ENCODE assay signal across 8 cellular contexts in genomic region chr19:55486971-55487883, GRCh38. TPM values are rescaled to one million over a fixed set of nuclear protein-coding genes. Genes with fewer than 3 reads are reported as not detected.
DNase-seq lines count a peak whose midpoint lies in the region; ATAC-seq and TF ChIP-seq lines count a peak whose summit lies in the region.

No MANE protein-coding gene starts in this region.

- ATAC-seq in heart left ventricle: peak; percentile 46 to 77 (median 64)
- no peak for ATAC-seq in HG03196 (IDR thresholded peaks at IDR 0.05; ENCODE audit: unreplicated experiment)

- no peaks in the 10 kb centered on the region for H3K27me3 ChIP-seq in CD8-positive, alpha-beta memory T cell (ENCODE audit: insufficient read depth, low read length, poor library complexity, severe bottlenecking)
- H3K27me3 ChIP-seq in heart left ventricle: peaks cover 0 to 6% (median 0%) of the 10 kb centered on the region in 9 donors
- no peaks in the 10 kb centered on the region for H3K27me3 ChIP-seq in sigmoid colon

- H3K27ac ChIP-seq in CD8-positive, alpha-beta memory T cell (ENCODE audit: low read depth, low read length): peak overlapping the region; percentile 57
- H3K27ac ChIP-seq in heart left ventricle (peak overlapping the region; percentile 65 to 98 (median 86)), sigmoid colon (peak overlapping the region; percentile 94 to 99 (median 96))

- H3K36me3 ChIP-seq in CD8-positive, alpha-beta memory T cell (ENCODE audit: insufficient read depth, low read length): no peaks in the 10 kb centered on the region
- peaks cover 0 to 12% (median 6%) of the 10 kb centered on the region in 9 donors for H3K36me3 ChIP-seq in heart left ventricle
- peaks cover 0 to 15% (median 11%) of the 10 kb centered on the region in 4 donors for H3K36me3 ChIP-seq in sigmoid colon

- CTCF ChIA-PET in CD8-positive, alpha-beta memory T cell (lab: Charles Lee): interaction anchor here (1.0 to 6.4 kb wide), 2 partner anchors 17 to 19 kb away, joined by 8 to 34 read pairs; no protein-coding TSS in a partner anchor

- peaks cover 1 to 7% of the 10 kb centered on the region in 2 donors for H3K27me3 Mint-ChIP-seq in CD8-positive, alpha-beta memory T cell
- no peaks in the 10 kb centered on the region for H3K27me3 Mint-ChIP-seq in activated naive CD8-positive, alpha-beta T cell

- 20 to 41% (median 37%) methylated on average over 9 to 26 of the region's 26 CpGs for WGBS in heart left ventricle, 4 donors
- 35 to 54% methylated on average over 26 of the region's 26 CpGs for WGBS in sigmoid colon, 2 donors

- POLR2A ChIA-PET in CD8-positive, alpha-beta memory T cell (lab: Charles Lee): interaction anchor here (0.7 kb wide), 1 partner anchor 11 kb away, joined by 3 read pairs; no protein-coding TSS in a partner anchor

- no peaks in the 10 kb centered on the region for H3K9me3 ChIP-seq in CD8-positive, alpha-beta memory T cell (ENCODE audit: low read length)
- no peaks in the 10 kb centered on the region for H3K9me3 ChIP-seq in heart left ventricle
- H3K9me3 ChIP-seq in sigmoid colon: no peaks in the 10 kb centered on the region

- H3K4me1 ChIP-seq in CD8-positive, alpha-beta memory T cell (ENCODE audit: insufficient read depth, low read length): peaks cover 10% of the 10 kb centered on the region
- H3K4me1 ChIP-seq in heart left ventricle (peaks cover 7 to 65% (median 41%) of the 10 kb centered on the region in 12 donors), sigmoid colon (peaks cover 0 to 83% (median 82%) of the 10 kb centered on the region in 4 donors)

- no peaks in the 10 kb centered on the region for H3K9me3 Mint-ChIP-seq in CD8-positive, alpha-beta memory T cell
- no peaks in the 10 kb centered on the region for H3K9me3 Mint-ChIP-seq in activated naive CD8-positive, alpha-beta T cell (ENCODE audit: low read depth)

- TF ChIP-seq CTCF in heart left ventricle (IDR thresholded peaks at IDR 0.05) (no peak), sigmoid colon (IDR thresholded peaks at IDR 0.05) (no peak)

- intact Hi-C loops in heart left ventricle (cut with DNase I): no loop called here
- intact Hi-C loops in sigmoid colon (cut with DNase I): no loop called here

- peaks cover 5 to 26% (median 9%) of the 10 kb centered on the region in 3 donors for H3K4me1 Mint-ChIP-seq in CD8-positive, alpha-beta memory T cell
- peaks cover 13% of the 10 kb centered on the region for H3K4me1 Mint-ChIP-seq in activated naive CD8-positive, alpha-beta T cell (ENCODE audit: low read depth)

- DNase-seq in CD8-positive, alpha-beta memory T cell: no peak
- peak; percentile 99 for DNase-seq in NCI-H226
- peak; percentile 70 to 87 (median 82) for DNase-seq in heart left ventricle
- DNase-seq in sigmoid colon: peak; percentile 93
- DNase-seq in NCI-H1105 treated with DMSO at 0.1 percent for 48 hours (lab: John Stamatoyannopoulos, UW): no peak
- DNase-seq in effector CD4-positive, alpha-beta T cell: no peak

- H3K36me3 Mint-ChIP-seq in CD8-positive, alpha-beta memory T cell: peaks cover 0 to 5% (median 0%) of the 10 kb centered on the region in 3 donors
- H3K36me3 Mint-ChIP-seq in activated naive CD8-positive, alpha-beta T cell: no peaks in the 10 kb centered on the region

- no peak for TF ChIP-seq EP300 in sigmoid colon (IDR thresholded peaks at IDR 0.05)

- H3K4me3 ChIP-seq in CD8-positive, alpha-beta memory T cell (ENCODE audit: low read length): no peak overlapping the region
- peak overlapping the region in 8 of 12 donors; percentile 5 to 38 (median 23) for H3K4me3 ChIP-seq in heart left ventricle
- H3K4me3 ChIP-seq in sigmoid colon: peak overlapping the region in 3 of 4 donors; percentile 40 to 48 (median 43)

- TF ChIP-seq POLR2A in heart left ventricle (IDR thresholded peaks at IDR 0.05) (no peak), sigmoid colon (IDR thresholded peaks at IDR 0.05) (no peak)

- peak overlapping the region; percentile 3 to 86 (median 58) for H3K27ac Mint-ChIP-seq in CD8-positive, alpha-beta memory T cell
- peak overlapping the region; percentile 61 for H3K27ac Mint-ChIP-seq in activated naive CD8-positive, alpha-beta T cell

- H3K4me3 Mint-ChIP-seq in CD8-positive, alpha-beta memory T cell: peak overlapping the region in 5 of 7 donors; percentile 19 to 83 (median 48)
- H3K4me3 Mint-ChIP-seq in activated naive CD8-positive, alpha-beta T cell: peak overlapping the region; percentile 10

RNA-seq across cellular contexts. Expression of gene SSC5D, which starts 1.0 kb away (rescaled TPM):
- 1 to 10 TPM in 1 of 2 experiments, under 1 TPM in 1; 0.35 to 1.2 TPM for total RNA-seq in CD8-positive, alpha-beta memory T cell
- not detected for polyA plus RNA-seq in CD8-positive, alpha-beta memory T cell
- 1 to 10 TPM in 8 of 9 donors, under 1 TPM in 1; 1.00 to 6.2 (median 3.3) TPM for total RNA-seq in heart left ventricle
- polyA plus RNA-seq in heart left ventricle: 1 to 10 TPM in 1 of 2 donors, under 1 TPM in 1; 0.91 to 1.4 TPM
- 10 to 100 TPM in 3 of 4 donors, 1 to 10 TPM in 1; 9.9 to 66.7 (median 19.2) TPM for total RNA-seq in sigmoid colon
- 1 to 10 TPM in 2 of 3 donors, not detected in 1; 1.2 to 3.8 TPM for polyA plus RNA-seq in sigmoid colon

RNA-seq across cellular contexts. Expression of gene NAT14, which starts 2.2 kb away (rescaled TPM):
- total RNA-seq in CD8-positive, alpha-beta memory T cell: 10 to 100 TPM; 27.5 to 28.4 TPM
- 7.0 TPM for polyA plus RNA-seq in CD8-positive, alpha-beta memory T cell
- total RNA-seq in heart left ventricle (10 to 100 TPM in 1 of 9 donors, 1 to 10 TPM in 8; 2.9 to 10.4 (median 6.7) TPM), sigmoid colon (10 to 100 TPM in 1 of 4 donors, 1 to 10 TPM in 3; 6.4 to 10.5 (median 8.4) TPM)
- polyA plus RNA-seq in heart left ventricle (1 to 10 TPM; 7.3 to 9.2 TPM), sigmoid colon (10 to 100 TPM in 1 of 3 donors, 1 to 10 TPM in 2; 1.4 to 13.7 (median 2.4) TPM)

RNA-seq across cellular contexts. Expression of gene ZNF628, which starts 10.8 kb away (rescaled TPM):
- total RNA-seq in CD8-positive, alpha-beta memory T cell: 1 to 10 TPM; 8.3 to 8.7 TPM
- 0.36 TPM for polyA plus RNA-seq in CD8-positive, alpha-beta memory T cell
- total RNA-seq in heart left ventricle (10 to 100 TPM in 1 of 9 donors, 1 to 10 TPM in 8; 2.3 to 10.3 (median 4.6) TPM), sigmoid colon (10 to 100 TPM in 1 of 4 donors, 1 to 10 TPM in 3; 1.4 to 15.0 (median 3.7) TPM)
- polyA plus RNA-seq in heart left ventricle (1 to 10 TPM; 5.4 to 7.9 TPM), sigmoid colon (10 to 100 TPM in 1 of 3 donors, 1 to 10 TPM in 2; 1.8 to 10.1 (median 2.5) TPM)

RNA-seq across cellular contexts. Expression of gene C19orf85, which starts 22.7 kb away (rescaled TPM):
- total RNA-seq in CD8-positive, alpha-beta memory T cell: not detected
- polyA plus RNA-seq in CD8-positive, alpha-beta memory T cell: not detected
- total RNA-seq in heart left ventricle (not detected), sigmoid colon (not detected)
- polyA plus RNA-seq in heart left ventricle (not detected), sigmoid colon (under 1 TPM in 1 of 3 donors, not detected in 2; 0.07 TPM)

RNA-seq across cellular contexts. Expression of gene ISOC2, which starts 25.8 kb away (rescaled TPM):
- 10 to 100 TPM; 33.7 to 38.8 TPM for total RNA-seq in CD8-positive, alpha-beta memory T cell
- 32.0 TPM for polyA plus RNA-seq in CD8-positive, alpha-beta memory T cell
- 100 to 1,000 TPM in 1 of 9 donors, 10 to 100 TPM in 8; 36.9 to 102 (median 48.8) TPM for total RNA-seq in heart left ventricle
- 10 to 100 TPM; 86.8 to 94.9 TPM for polyA plus RNA-seq in heart left ventricle
- 100 to 1,000 TPM in 2 of 4 donors, 10 to 100 TPM in 2; 90.3 to 114 (median 101) TPM for total RNA-seq in sigmoid colon
- polyA plus RNA-seq in sigmoid colon: 100 to 1,000 TPM; 147 to 173 (median 162) TPM

Comparison
In these comparisons a context has a peak if more than half of its experiments do, and no peak if none do; other contexts are left out.
1. DNase-seq: peak in NCI-H226 (single experiment), heart left ventricle (5 of 5) and sigmoid colon (single experiment); none in CD8-positive, alpha-beta memory T cell (0 of 5), NCI-H1105 treated with DMSO at 0.1 percent for 48 hours (single experiment) and effector CD4-positive, alpha-beta T cell (single experiment).
2. Peak in every context shown above with its lines, with median percentiles within 50 percentile points of each other: H3K27ac ChIP-seq.